Comparison of ENCODE assay signal across 8 cellular contexts in the genomic region with DNA sequence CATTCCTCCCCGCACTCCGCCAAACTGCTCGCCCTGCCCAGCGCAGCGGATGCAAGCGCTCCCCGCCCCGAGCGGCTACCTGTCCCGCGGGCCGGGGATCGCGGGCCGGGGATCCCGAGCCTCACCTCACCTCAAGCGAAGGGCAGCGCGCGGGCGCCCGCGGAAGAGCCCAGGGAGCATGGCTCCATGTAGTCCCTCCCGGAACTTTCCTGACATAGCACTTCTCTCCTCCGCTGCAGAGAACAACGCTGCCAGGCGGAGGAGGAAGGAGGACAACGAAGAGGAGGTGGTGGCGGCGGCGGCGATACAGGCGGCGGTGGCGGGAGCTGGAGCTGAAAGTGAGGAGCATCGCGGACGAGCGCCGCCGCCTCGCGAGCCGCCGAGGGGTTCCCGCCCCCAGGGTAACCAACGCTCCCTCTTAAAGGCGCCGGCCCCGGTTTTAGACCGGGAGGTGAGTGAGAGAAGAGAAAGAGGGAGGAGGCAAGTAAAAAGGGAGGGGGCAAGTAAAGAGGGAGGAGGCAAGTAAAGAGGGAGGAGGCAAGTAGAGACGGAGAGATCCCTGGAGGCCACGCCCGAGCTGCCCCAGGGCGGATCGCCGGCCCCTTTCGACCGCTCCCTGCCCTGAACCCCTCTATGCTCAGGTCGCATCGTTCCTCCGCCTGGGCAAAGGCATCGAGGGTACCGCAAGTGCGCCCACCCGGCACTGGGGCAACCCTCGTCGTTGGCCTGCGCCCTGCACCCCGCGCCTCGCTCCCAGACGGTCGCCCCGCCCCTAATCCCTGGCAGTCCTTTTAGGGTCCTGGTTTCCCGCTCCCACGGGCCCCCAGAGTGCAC. TPM values are rescaled to one million over a fixed set of nuclear protein-coding genes. Genes with fewer than 3 reads are reported as not detected.
DNase-seq lines count a peak whose midpoint lies in the region; ATAC-seq, FAIRE-seq and TF ChIP-seq lines count a peak whose summit lies in the region.

A gene with protein sequence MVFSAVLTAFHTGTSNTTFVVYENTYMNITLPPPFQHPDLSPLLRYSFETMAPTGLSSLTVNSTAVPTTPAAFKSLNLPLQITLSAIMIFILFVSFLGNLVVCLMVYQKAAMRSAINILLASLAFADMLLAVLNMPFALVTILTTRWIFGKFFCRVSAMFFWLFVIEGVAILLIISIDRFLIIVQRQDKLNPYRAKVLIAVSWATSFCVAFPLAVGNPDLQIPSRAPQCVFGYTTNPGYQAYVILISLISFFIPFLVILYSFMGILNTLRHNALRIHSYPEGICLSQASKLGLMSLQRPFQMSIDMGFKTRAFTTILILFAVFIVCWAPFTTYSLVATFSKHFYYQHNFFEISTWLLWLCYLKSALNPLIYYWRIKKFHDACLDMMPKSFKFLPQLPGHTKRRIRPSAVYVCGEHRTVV (minus strand): TSS at position 340 of the 834 bp plus-strand sequence. CDS start 37,746 bp downstream, outside the sequence.

- CTCF ChIA-PET in activated naive CD4-positive, alpha-beta T cell treated with anti-CD3 and anti-CD28 coated beads, Interleukin-2, amount 10 ng/mL, durations not matched to agents 7 days and 5 days (lab: Charles Lee), result interaction anchor here (1.2 to 1.6 kb wide), 2 partner anchors 25 to 59 kb away, joined by 3 to 5 read pairs; no protein-coding TSS in a partner anchor

- no peaks in the 10 kb centered on the region for H3K9me3 Mint-ChIP-seq in IgD-negative memory B cell
- no peaks in the 10 kb centered on the region for H3K9me3 Mint-ChIP-seq in activated naive CD4-positive, alpha-beta T cell treated with anti-CD3 and anti-CD28 coated beads, Interleukin-2, amount 10 ng/mL, durations not matched to agents 7 days and 5 days

- peak; percentile 96 for ATAC-seq in GM21717 (IDR thresholded peaks at IDR 0.05; ENCODE audit: unreplicated experiment)
- peak; percentile 85 for ATAC-seq in Right ventricle myocardium inferior
- ATAC-seq in pancreas, result peak; percentile 86 to 93 (median 92)

- intact Hi-C loops in Right ventricle myocardium inferior (cut with DNase I) (loop anchor here (5.0 kb wide), 1 partner anchor 60 kb away; a partner anchor contains a TSS), pancreas (cut with DNase I) (no loop called here), transverse colon (cut with DNase I; ENCODE audit: low total_unique reads) (no loop called here)

- H3K36me3 Mint-ChIP-seq in IgD-negative memory B cell, result no peaks in the 10 kb centered on the region
- H3K36me3 Mint-ChIP-seq in activated naive CD4-positive, alpha-beta T cell treated with anti-CD3 and anti-CD28 coated beads, Interleukin-2, amount 10 ng/mL, durations not matched to agents 7 days and 5 days, result peaks cover 4% of the 10 kb centered on the region

- peak within 1 kb of the TSS; percentile 65 to 82 (median 76) for H3K4me3 ChIP-seq in pancreas
- H3K4me3 ChIP-seq in transverse colon, result peak within 1 kb of the TSS; percentile 42 to 75 (median 64)

- DNase-seq in EH (ENCODE audit: low read depth) (peak; percentile 76), SIG-M5 (lab: John Stamatoyannopoulos, UW) (peak; percentile 10), Right ventricle myocardium inferior (ENCODE audit: missing footprints) (peak; percentile 69), pancreas (peak; percentile 59 to 88 (median 67)), transverse colon (peak; percentile 82)
- peak; percentile 89 for DNase-seq in activated naive CD4-positive, alpha-beta T cell treated with anti-CD3 and anti-CD28 coated beads, Interleukin-2, amount 10 ng/mL, durations not matched to agents 7 days and 5 days

- in situ Hi-C loops in transverse colon (cut with MboI; ENCODE audit: low pct_ligation_motif_present in 1 of 4, low pct_unique_long_range_greater_than_20kb in 1 of 4, low sequenced_read_pairs in 3 of 4), result no loop called here

- 0% methylated on average over 65 to 77 of the region's 77 CpGs for WGBS in pancreas, 2 donors
- WGBS in transverse colon (ENCODE audit: low coverage in 1 of 2), 2 donors, result 0 to 1% methylated on average over 9 to 61 of the region's 77 CpGs

- TF ChIP-seq CTCF in pancreas (IDR thresholded peaks at IDR 0.05) (no peak), transverse colon (IDR thresholded peaks at IDR 0.05) (no peak)

- H3K27ac ChIP-seq in pancreas, result peak within 1 kb of the TSS in 3 of 4 donors; percentile 31 to 52 (median 37)
- H3K27ac ChIP-seq in transverse colon, result peak within 1 kb of the TSS; percentile 47 to 76 (median 68)

- H3K4me1 Mint-ChIP-seq in IgD-negative memory B cell, result peaks cover 0 to 8% (median 4%) of the 10 kb centered on the region in 3 donors
- peaks cover 21% of the 10 kb centered on the region for H3K4me1 Mint-ChIP-seq in activated naive CD4-positive, alpha-beta T cell treated with anti-CD3 and anti-CD28 coated beads, Interleukin-2, amount 10 ng/mL, durations not matched to agents 7 days and 5 days

- H3K4me1 ChIP-seq in pancreas (no peaks in the 10 kb centered on the region), transverse colon (peaks cover 0 to 19% (median 13%) of the 10 kb centered on the region in 4 donors)

- peak within 1 kb of the TSS in 1 of 3 donors; percentile 65 for H3K27ac Mint-ChIP-seq in IgD-negative memory B cell
- H3K27ac Mint-ChIP-seq in activated naive CD4-positive, alpha-beta T cell treated with anti-CD3 and anti-CD28 coated beads, Interleukin-2, amount 10 ng/mL, durations not matched to agents 7 days and 5 days, result peak within 1 kb of the TSS; percentile 3

- H3K36me3 ChIP-seq in pancreas, result no peaks in the 10 kb centered on the region
- H3K36me3 ChIP-seq in transverse colon, result no peaks in the 10 kb centered on the region

- no peaks in the 10 kb centered on the region for H3K27me3 ChIP-seq in pancreas
- peaks cover 5% of the 10 kb centered on the region for H3K27me3 ChIP-seq in transverse colon

- H3K4me3 Mint-ChIP-seq in IgD-negative memory B cell, result peak within 1 kb of the TSS; percentile 64 to 93 (median 90)
- H3K4me3 Mint-ChIP-seq in activated naive CD4-positive, alpha-beta T cell treated with anti-CD3 and anti-CD28 coated beads, Interleukin-2, amount 10 ng/mL, durations not matched to agents 7 days and 5 days, result peak within 1 kb of the TSS; percentile 86

- FAIRE-seq in pancreas (lab: Jason Lieb, UNC), result no peak

- peaks cover 33% of the 10 kb centered on the region for H3K27me3 Mint-ChIP-seq in IgD-negative memory B cell
- H3K27me3 Mint-ChIP-seq in activated naive CD4-positive, alpha-beta T cell treated with anti-CD3 and anti-CD28 coated beads, Interleukin-2, amount 10 ng/mL, durations not matched to agents 7 days and 5 days, result peaks cover 40% of the 10 kb centered on the region

- H3K9me3 ChIP-seq in pancreas, result no peaks in the 10 kb centered on the region
- no peaks in the 10 kb centered on the region for H3K9me3 ChIP-seq in transverse colon

- peak; percentile 19 for TF ChIP-seq POLR2A in transverse colon (IDR thresholded peaks at IDR 0.05)

- no peak for TF ChIP-seq EP300 in transverse colon (IDR thresholded peaks at IDR 0.05; ENCODE audit: low read depth)

RNA-seq across cellular contexts. Expression of the gene that starts here (rescaled TPM):
- not detected for polyA plus RNA-seq in IgD-negative memory B cell
- total RNA-seq in Right ventricle myocardium inferior, result 0.65 TPM
- 1 to 10 TPM in 3 of 6 donors, under 1 TPM in 3; 0.69 to 1.4 (median 1.1) TPM for total RNA-seq in pancreas
- polyA plus RNA-seq in pancreas, result under 1 TPM; 0.42 to 0.82 TPM
- total RNA-seq in transverse colon, result 1 to 10 TPM in 2 of 4 donors, under 1 TPM in 1, not detected in 1; 0.82 to 2.4 (median 2.2) TPM

Comparison
In these comparisons a context has a peak if more than half of its experiments do, and no peak if none do; other contexts are left out.
1. Peak in every context shown above with its lines: DNase-seq, ATAC-seq, H3K4me3 ChIP-seq and H3K27ac ChIP-seq.
2. Peak in DNase-seq and ATAC-seq in Right ventricle myocardium inferior; RNA of the gene not detected or under 1 TPM.
3. DNase-seq: peak in every context shown above with its lines; median percentile 89 in activated naive CD4-positive, alpha-beta T cell treated with anti-CD3 and anti-CD28 coated beads, Interleukin-2, amount 10 ng/mL, durations not matched to agents 7 days and 5 days; 82 in transverse colon; 76 in EH; 69 in Right ventricle myocardium inferior; 67 in pancreas; 10 in SIG-M5.